Comparison of ENCODE assay signal across 9 cellular contexts in the genomic region with DNA sequence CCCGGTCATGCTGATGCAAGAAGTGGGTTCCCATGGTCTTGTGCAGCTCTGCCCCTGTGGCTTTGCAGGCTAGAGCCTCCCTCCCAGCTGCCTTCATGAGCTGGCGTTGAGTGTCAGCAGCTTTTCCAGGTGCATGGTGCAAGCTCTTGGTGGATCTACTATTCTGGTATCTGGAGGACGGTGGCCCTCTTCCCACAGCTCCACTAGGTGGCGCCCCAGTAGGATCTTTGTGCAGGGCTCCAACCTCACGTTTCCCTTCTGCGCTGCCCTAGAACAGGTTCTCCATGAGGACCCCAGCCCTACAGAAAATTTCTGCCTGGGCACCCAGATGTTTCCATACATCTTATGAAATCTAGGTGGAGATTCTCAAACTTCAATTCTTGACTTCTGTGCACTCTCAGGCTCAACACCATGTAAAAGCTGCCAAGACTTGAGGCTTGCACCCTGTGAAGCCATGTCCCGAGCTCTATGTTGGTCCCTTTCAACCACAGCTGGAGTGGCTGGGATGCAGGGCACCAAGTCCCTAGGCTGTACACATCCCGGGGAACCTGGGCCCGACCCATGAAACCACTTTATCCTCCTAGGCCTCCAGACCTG.
DNase-seq lines count a peak whose midpoint lies in the region; ATAC-seq, FAIRE-seq and TF ChIP-seq lines count a peak whose summit lies in the region.
"Had no signal": no experiment of that assay in that cellular context is flagged by ENCODE, and none has a peak within 500 bp of the region (broad histone marks: within the 10 kb centered on the region; RNA-seq: fewer than 3 reads in every experiment).

No MANE protein-coding gene starts in this region.

- CTCF ChIA-PET in A549 (lab: Yijun Ruan, JAX) (interaction anchor here (0.6 to 2.0 kb wide), 11 partner anchors 11 to 1102 kb away, joined by 3 to 6 read pairs (median 3); no protein-coding TSS in a partner anchor), PC-9 (lab: Charles Lee) (interaction anchor here (0.6 kb wide), 2 partner anchors 679 to 1101 kb away, joined by 3 read pairs; no protein-coding TSS in a partner anchor)

- no peak overlapping the region for H3K4me3 ChIP-seq in A549
- H3K4me3 ChIP-seq in PC-9, result no peak overlapping the region
- no peak overlapping the region for H3K4me3 ChIP-seq in retinal pigment epithelial cell (ENCODE audit: low read length)
- H3K4me3 ChIP-seq: HAP-1 had no signal

- intact Hi-C loops in PC-9 (cut with micrococcal nuclease; ENCODE audit: unreplicated experiment), result loop anchor here (2.0 to 5.0 kb wide), 2 partner anchors 1036 to 1102 kb away; no protein-coding TSS in a partner anchor

- TF ChIP-seq POLR2A in A549 (IDR thresholded peaks at IDR 0.05; ENCODE audit: low read length), result no peak

- H3K36me3 Mint-ChIP-seq in activated T-cell treated with anti-CD3 and anti-CD28 coated beads, Interleukin-2, amount 50 U/mL, for 4 hours (ENCODE audit: insufficient read depth), result no peaks in the 10 kb centered on the region

- 28% methylated on average over 9 of the region's 9 CpGs for WGBS in A549 (ENCODE audit: missing lambda C conversion rate)

- H3K4me1 ChIP-seq in A549 (no peaks in the 10 kb centered on the region), PC-9 (replicated peaks; ENCODE audit: insufficient read depth) (no peaks in the 10 kb centered on the region), foreskin keratinocyte (no peaks in the 10 kb centered on the region)
- H3K4me1 ChIP-seq: HAP-1 had no signal

- H3K27me3 ChIP-seq in PC-9 (ENCODE audit: insufficient read depth, low read depth) (peaks cover 5% of the 10 kb centered on the region; the same call in 1 of the 2 replicates), foreskin keratinocyte (peaks cover 6% of the 10 kb centered on the region)

- H3K27ac ChIP-seq in A549 (no peak overlapping the region), PC-9 (no peak overlapping the region), foreskin keratinocyte (no peak overlapping the region)

- H3K9me3 ChIP-seq in A549, result no peaks in the 10 kb centered on the region
- H3K9me3 ChIP-seq in PC-9 (ENCODE audit: insufficient read depth, low read depth), result no peaks in the 10 kb centered on the region
- H3K9me3 ChIP-seq: HAP-1 had no signal

- TF ChIP-seq RAD21 in A549 (conservative IDR thresholded peaks at IDR 0.05 in 1 of 2, IDR thresholded peaks at IDR 0.05 in 1 of 2), result peak; percentile 43 to 62; a peak in 4 of 5 replicates

- H2AFZ ChIP-seq in PC-9, result no peak overlapping the region

- no peak overlapping the region for H3K4me3 Mint-ChIP-seq in activated T-cell treated with anti-CD3 and anti-CD28 coated beads, Interleukin-2, amount 50 U/mL, for 4 hours

- DNase-seq in A549 (ENCODE audit: low read depth in 1 of 2, low spot score in 1 of 2) (peak in 1 of 2 experiments; percentile 47), PC-9 (peak in 1 of 2 experiments; percentile 27), foreskin keratinocyte (peak; percentile 4 to 41), retinal pigment epithelial cell (ENCODE audit: low read depth) (no peak), DMS79 (lab: John Stamatoyannopoulos, UW) (no peak)
- DNase-seq in activated T-cell treated with anti-CD3 and anti-CD28 coated beads, Interleukin-2, amount 50 U/mL, for 4 hours, result peak; percentile 72

- no TSS peak for BruUV-seq in PC-9 (replicated peaks; lab: Mats Ljungman, UMichigan)

- H3K36me3 ChIP-seq in PC-9 (ENCODE audit: low read depth), result no peaks in the 10 kb centered on the region
- H3K36me3 ChIP-seq: HAP-1 had no signal

- no peaks in the 10 kb centered on the region for H3K79me2 ChIP-seq in PC-9 (ENCODE audit: low read depth)

- no peaks in the 10 kb centered on the region for H4K20me1 ChIP-seq in PC-9 (ENCODE audit: insufficient read depth)

- H3K27me3 Mint-ChIP-seq in activated T-cell treated with anti-CD3 and anti-CD28 coated beads, Interleukin-2, amount 50 U/mL, for 4 hours (ENCODE audit: low read depth), result no peaks in the 10 kb centered on the region

- no peaks in the 10 kb centered on the region for H3F3A ChIP-seq in PC-9 (ENCODE audit: insufficient read depth, low read depth)

- H3K9me3 Mint-ChIP-seq in activated T-cell treated with anti-CD3 and anti-CD28 coated beads, Interleukin-2, amount 50 U/mL, for 4 hours, result no peaks in the 10 kb centered on the region

- TF ChIP-seq EP300 in A549 (IDR thresholded peaks at IDR 0.05), result no peak

- H3K9me2 ChIP-seq in PC-9 (ENCODE audit: insufficient read depth), result no peaks in the 10 kb centered on the region

- peak; percentile 44 for TF ChIP-seq CTCF in A549 (IDR thresholded peaks at IDR 0.05)
- TF ChIP-seq CTCF in PC-9 (conservative IDR thresholded peaks at IDR 0.05), result peak; percentile 61
- peak; percentile 79 for TF ChIP-seq CTCF in foreskin keratinocyte (conservative IDR thresholded peaks at IDR 0.05)
- peak; percentile 77 for TF ChIP-seq CTCF in retinal pigment epithelial cell (conservative IDR thresholded peaks at IDR 0.05; ENCODE audit: low read depth, low read length)

- H3K4me2 ChIP-seq in A549, result no peak overlapping the region
- H3K4me2 ChIP-seq in PC-9, result no peak overlapping the region

- FAIRE-seq in A549 (lab: Jason Lieb, UNC), result no peak

- ATAC-seq in A549 (peak in 1 of 2 experiments; percentile 87; a peak in 3 of 6 replicates), GM18498 (IDR thresholded peaks at IDR 0.05; ENCODE audit: unreplicated experiment) (peak; percentile 82), HG03060 (IDR thresholded peaks at IDR 0.05; ENCODE audit: low read depth, unreplicated experiment) (peak; percentile 60), foreskin keratinocyte (peak; percentile 92)
- ATAC-seq in activated T-cell treated with anti-CD3 and anti-CD28 coated beads, Interleukin-2, amount 50 U/mL, for 4 hours, result peak; percentile 90 to 98

- no peaks in the 10 kb centered on the region for H3K4me1 Mint-ChIP-seq in activated T-cell treated with anti-CD3 and anti-CD28 coated beads, Interleukin-2, amount 50 U/mL, for 4 hours (ENCODE audit: low read depth)

- POLR2A ChIA-PET in A549 (lab: Yijun Ruan, JAX), result no interaction called here
- POLR2A ChIA-PET in PC-9 (lab: Charles Lee; ENCODE audit: unreplicated experiment), result no interaction called here

TF ChIP-seq in A549, 52 proteins besides CTCF, POLR2A, EP300 and RAD21:
- TF ChIP-seq CBX2 (IDR thresholded peaks at IDR 0.05; ENCODE audit: borderline replicate concordance, low read depth) (no peak), SMC3 (IDR thresholded peaks at IDR 0.05) (peak; percentile 34), EHF (CRISPR knock-in tag; IDR thresholded peaks at IDR 0.05) (no peak), NFE2L2 (conservative IDR thresholded peaks at IDR 0.05; ENCODE audit: low read length) (no peak), TFCP2L1 (CRISPR knock-in tag; IDR thresholded peaks at IDR 0.05) (no peak)
- TF ChIP-seq, protein P1, sequence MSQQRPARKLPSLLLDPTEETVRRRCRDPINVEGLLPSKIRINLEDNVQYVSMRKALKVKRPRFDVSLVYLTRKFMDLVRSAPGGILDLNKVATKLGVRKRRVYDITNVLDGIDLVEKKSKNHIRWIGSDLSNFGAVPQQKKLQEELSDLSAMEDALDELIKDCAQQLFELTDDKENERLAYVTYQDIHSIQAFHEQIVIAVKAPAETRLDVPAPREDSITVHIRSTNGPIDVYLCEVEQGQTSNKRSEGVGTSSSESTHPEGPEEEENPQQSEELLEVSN (IDR thresholded peaks at IDR 0.05; ENCODE audit: borderline replicate concordance, low read depth), result no peak

Comparison
In these comparisons a context has a peak if more than half of its experiments do, and no peak if none do; other contexts are left out.
1. DNase-seq: peak in activated T-cell treated with anti-CD3 and anti-CD28 coated beads, Interleukin-2, amount 50 U/mL, for 4 hours (single experiment) and foreskin keratinocyte (2 of 2); none in retinal pigment epithelial cell (single experiment) and DMS79 (single experiment).
2. Peak in every context shown above with its lines, with median percentiles within 50 percentile points of each other: CTCF ChIP-seq.